21 cellular contexts compared by ENCODE assay signal in the genomic region with DNA sequence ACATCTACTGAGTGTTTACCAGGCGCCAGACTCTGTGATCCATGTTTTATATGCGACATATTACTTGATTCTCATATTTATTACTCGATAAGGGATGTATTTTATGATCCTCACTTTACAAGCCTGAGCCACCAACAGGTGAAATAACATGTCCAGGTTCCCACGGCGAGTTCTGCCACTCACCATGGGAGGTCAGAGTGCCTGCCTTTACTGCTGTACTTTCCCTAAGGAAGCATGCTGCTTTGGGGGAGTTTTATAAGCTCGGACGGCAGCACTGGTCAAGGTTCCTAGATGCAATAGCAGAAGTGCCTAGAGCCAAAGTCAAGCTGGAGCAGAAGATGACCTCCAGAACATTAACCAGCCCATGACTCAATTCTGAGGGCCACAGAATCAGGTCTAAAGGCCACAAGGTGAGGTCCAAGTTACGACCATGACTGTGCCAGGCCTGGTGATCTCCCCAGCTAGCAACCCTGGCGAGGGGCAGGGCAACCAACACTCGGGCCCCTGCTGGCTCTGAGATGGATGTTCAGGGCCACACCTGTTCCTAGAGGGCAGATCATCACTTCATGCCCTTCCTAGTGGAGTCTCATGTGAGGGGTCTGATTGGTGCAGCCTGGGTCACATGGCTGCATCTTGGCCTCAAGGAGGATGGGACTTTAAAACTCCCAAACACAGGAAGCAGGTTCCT. TPM values are rescaled to one million over a fixed set of nuclear protein-coding genes. Genes with fewer than 3 reads are reported as not detected.
DNase-seq lines count a peak whose midpoint lies in the region; ATAC-seq and TF ChIP-seq lines count a peak whose summit lies in the region.
"Had no signal": no experiment of that assay in that cellular context is flagged by ENCODE, and none has a peak within 500 bp of the region (broad histone marks: within the 10 kb centered on the region; RNA-seq: fewer than 3 reads in every experiment).

No MANE protein-coding gene starts in this region.

- no peak overlapping the region for H2AFZ ChIP-seq in neuronal stem cell (ENCODE audit: low read length)
- H2AFZ ChIP-seq: GM23338 had no signal

- WGBS in body of pancreas, 2 donors: 47 to 51% methylated on average over 10 of the region's 10 CpGs
- no CpG with 5 or more reads among the region's 10 CpGs for WGBS in neuronal stem cell (ENCODE audit: extremely low coverage in 2 of 2, insufficient read length in 2 of 2, insufficient replicate concordance in 1 of 2), 2 donors
- WGBS in suprapubic skin: 90% methylated on average over 9 of the region's 10 CpGs

- H3K18ac ChIP-seq in neuronal stem cell (ENCODE audit: low read length): no peak overlapping the region

- peaks cover 9% of the 10 kb centered on the region for H3K36me3 Mint-ChIP-seq in activated T-cell treated with anti-CD3 and anti-CD28 coated beads, Interleukin-2, amount 50 U/mL, for 4 hours (ENCODE audit: insufficient read depth)
- peaks cover 27% of the 10 kb centered on the region for H3K36me3 Mint-ChIP-seq in activated T-cell treated with anti-CD3 and anti-CD28 coated beads, Interleukin-2, amount 50 U/mL, for 24 hours (ENCODE audit: low read depth)
- peaks cover under 1% of the 10 kb centered on the region for H3K36me3 Mint-ChIP-seq in activated CD8-positive, alpha-beta T cell treated with anti-CD3 and anti-CD28 coated beads for 36 hours (ENCODE audit: low read depth)
- peaks cover 0 to 15% (median 4%) of the 10 kb centered on the region in 3 donors for H3K36me3 Mint-ChIP-seq in naive thymus-derived CD8-positive, alpha-beta T cell

- H3K79me1 ChIP-seq in neuronal stem cell (ENCODE audit: low read depth, low read length): no peaks in the 10 kb centered on the region

- no peaks in the 10 kb centered on the region for H3K9me3 Mint-ChIP-seq in activated T-cell treated with anti-CD3 and anti-CD28 coated beads, Interleukin-2, amount 50 U/mL, for 4 hours
- no peaks in the 10 kb centered on the region for H3K9me3 Mint-ChIP-seq in activated T-cell treated with anti-CD3 and anti-CD28 coated beads, Interleukin-2, amount 50 U/mL, for 24 hours
- H3K9me3 Mint-ChIP-seq in activated CD8-positive, alpha-beta T cell treated with anti-CD3 and anti-CD28 coated beads for 36 hours: no peaks in the 10 kb centered on the region
- no peaks in the 10 kb centered on the region for H3K9me3 Mint-ChIP-seq in naive thymus-derived CD8-positive, alpha-beta T cell
- H3K9me3 Mint-ChIP-seq: CD8-positive, alpha-beta T cell; GM23338 had no signal

- H2BK12ac ChIP-seq in neuronal stem cell (ENCODE audit: low read length): no peak overlapping the region

- peaks cover 18% of the 10 kb centered on the region for H3K4me1 ChIP-seq in body of pancreas
- no peaks in the 10 kb centered on the region for H3K4me1 ChIP-seq in neuronal stem cell (ENCODE audit: control insufficient read depth in 2 of 2, insufficient read depth in 1 of 2, low read depth in 1 of 2, low read length in 2 of 2)
- H3K4me1 ChIP-seq in suprapubic skin: peaks cover 11% of the 10 kb centered on the region

- H3K4ac ChIP-seq in neuronal stem cell (ENCODE audit: low read length): no peak overlapping the region

- H3K27ac ChIP-seq in body of pancreas: no peak overlapping the region
- H3K27ac ChIP-seq in neuronal stem cell (replicated peaks; ENCODE audit: low read length): no peak overlapping the region
- H3K27ac ChIP-seq in suprapubic skin: no peak overlapping the region
- H3K27ac ChIP-seq: BLaER1 had no signal

- intact Hi-C loops in body of pancreas (cut with DNase I): no loop called here
- intact Hi-C loops in activated CD8-positive, alpha-beta T cell treated with anti-CD3 and anti-CD28 coated beads for 36 hours (cut with micrococcal nuclease): no loop called here

- no peaks in the 10 kb centered on the region for H3K36me3 ChIP-seq in body of pancreas (replicated peaks in 1 of 2; ENCODE audit: insufficient read depth in 1 of 2, low read depth in 2 of 2)
- H3K36me3 ChIP-seq in neuronal stem cell (replicated peaks in 1 of 2; ENCODE audit: control insufficient read depth in 2 of 2, insufficient read depth in 2 of 2, low read length in 2 of 2): peaks cover 26 to 63% of the 10 kb centered on the region in 2 donors
- peaks cover 16% of the 10 kb centered on the region for H3K36me3 ChIP-seq in suprapubic skin

- H3K27me3 Mint-ChIP-seq in activated T-cell treated with anti-CD3 and anti-CD28 coated beads, Interleukin-2, amount 50 U/mL, for 4 hours (ENCODE audit: low read depth): no peaks in the 10 kb centered on the region
- no peaks in the 10 kb centered on the region for H3K27me3 Mint-ChIP-seq in activated T-cell treated with anti-CD3 and anti-CD28 coated beads, Interleukin-2, amount 50 U/mL, for 24 hours
- no peaks in the 10 kb centered on the region for H3K27me3 Mint-ChIP-seq in activated CD8-positive, alpha-beta T cell treated with anti-CD3 and anti-CD28 coated beads for 36 hours
- no peaks in the 10 kb centered on the region for H3K27me3 Mint-ChIP-seq in naive thymus-derived CD8-positive, alpha-beta T cell

- H3K4me3 ChIP-seq in body of pancreas (no peak overlapping the region), neuronal stem cell (ENCODE audit: low read length in 2 of 2) (no peak overlapping the region), suprapubic skin (no peak overlapping the region)
- H3K4me3 ChIP-seq: BLaER1, GM12878, GM23338 had no signal

- peak; percentile 2 for DNase-seq in activated T-cell treated with anti-CD3 and anti-CD28 coated beads, Interleukin-2, amount 50 U/mL, for 4 hours
- DNase-seq in activated T-cell treated with anti-CD3 and anti-CD28 coated beads, Interleukin-2, amount 50 U/mL, for 24 hours: no peak
- peak in 3 of 4 donors; percentile 17 to 58 (median 49) for DNase-seq in body of pancreas
- no peak for DNase-seq in neuronal stem cell (ENCODE audit: low spot score)
- DNase-seq in suprapubic skin (ENCODE audit: low spot score in 2 of 2): peak; percentile 31 to 71
- no peak for DNase-seq in activated CD8-positive, alpha-beta T cell treated with anti-CD3 and anti-CD28 coated beads for 36 hours
- no peak for DNase-seq in naive thymus-derived CD8-positive, alpha-beta T cell
- DNase-seq in SHP77 treated with DMSO at 0.1 percent for 48 hours (lab: John Stamatoyannopoulos, UW): no peak
- DNase-seq: 8988T; CD8-positive, alpha-beta T cell; DND-41; GDM1; NCI-H1436; NCI-H2171 treated with DMSO at 0.1 percent for 48 hours; NCI-H446 treated with DMSO at 0.1 percent for 48 hours; NCI-H748 treated with DMSO at 0.1 percent for 48 hours; OCI-M1; RPMI8226 had no signal

- no peak overlapping the region for H4K91ac ChIP-seq in neuronal stem cell (ENCODE audit: low read depth, low read length, poor library complexity)

- H2BK15ac ChIP-seq in neuronal stem cell (ENCODE audit: low read length): no peak overlapping the region

- H3K27me3 ChIP-seq in body of pancreas (no peaks in the 10 kb centered on the region), neuronal stem cell (ENCODE audit: control insufficient read depth in 3 of 3, insufficient read depth in 3 of 3, low read depth in 1 of 3, low read length in 3 of 3) (no peaks in the 10 kb centered on the region), suprapubic skin (no peaks in the 10 kb centered on the region)
- H3K27me3 ChIP-seq: BLaER1 had no signal

- peak overlapping the region; percentile 6 for H3K14ac ChIP-seq in neuronal stem cell (ENCODE audit: low read length)

- no peak overlapping the region for H3K9ac ChIP-seq in neuronal stem cell (ENCODE audit: low read depth, low read length, poor library complexity)
- H3K9ac ChIP-seq: BLaER1 had no signal

- H2AK5ac ChIP-seq in neuronal stem cell (ENCODE audit: low read depth, low read length): no peak overlapping the region

- no peak overlapping the region for H3K4me3 Mint-ChIP-seq in activated T-cell treated with anti-CD3 and anti-CD28 coated beads, Interleukin-2, amount 50 U/mL, for 4 hours
- H3K4me3 Mint-ChIP-seq in activated T-cell treated with anti-CD3 and anti-CD28 coated beads, Interleukin-2, amount 50 U/mL, for 24 hours: no peak overlapping the region
- H3K4me3 Mint-ChIP-seq in activated CD8-positive, alpha-beta T cell treated with anti-CD3 and anti-CD28 coated beads for 36 hours: no peak overlapping the region
- H3K4me3 Mint-ChIP-seq in naive thymus-derived CD8-positive, alpha-beta T cell: no peak overlapping the region
- H3K4me3 Mint-ChIP-seq: CD8-positive, alpha-beta T cell; GM23338 had no signal

- no peak overlapping the region for H2BK120ac ChIP-seq in neuronal stem cell (ENCODE audit: low read depth, low read length)

- POLR2A ChIA-PET in activated CD8-positive, alpha-beta T cell treated with anti-CD3 and anti-CD28 coated beads for 36 hours (lab: Charles Lee): no interaction called here
- POLR2A ChIA-PET in naive thymus-derived CD8-positive, alpha-beta T cell (lab: Charles Lee): no interaction called here

- no peak for TF ChIP-seq CTCF in body of pancreas (IDR thresholded peaks at IDR 0.05)
- TF ChIP-seq CTCF in suprapubic skin (IDR thresholded peaks at IDR 0.05): no peak
- no peak for TF ChIP-seq CTCF in activated CD8-positive, alpha-beta T cell treated with anti-CD3 and anti-CD28 coated beads for 36 hours (IDR thresholded peaks at IDR 0.05)

- TF ChIP-seq EP300 in suprapubic skin (IDR thresholded peaks at IDR 0.05): no peak

- no peak overlapping the region for H2BK5ac ChIP-seq in neuronal stem cell (ENCODE audit: low read length)

- no peak for ATAC-seq in activated T-cell treated with anti-CD3 and anti-CD28 coated beads, Interleukin-2, amount 50 U/mL, for 4 hours
- ATAC-seq in body of pancreas: no peak
- ATAC-seq in activated CD8-positive, alpha-beta T cell treated with anti-CD3 and anti-CD28 coated beads for 36 hours: no peak
- ATAC-seq in naive thymus-derived CD8-positive, alpha-beta T cell: no peak
- ATAC-seq: CD8-positive, alpha-beta T cell; GM12878; GM23338 had no signal

- TF ChIP-seq POLR2A in body of pancreas (IDR thresholded peaks at IDR 0.05): no peak
- TF ChIP-seq POLR2A in suprapubic skin (IDR thresholded peaks at IDR 0.05): no peak

- H3K4me1 Mint-ChIP-seq in activated T-cell treated with anti-CD3 and anti-CD28 coated beads, Interleukin-2, amount 50 U/mL, for 4 hours (ENCODE audit: low read depth): no peaks in the 10 kb centered on the region
- H3K4me1 Mint-ChIP-seq in activated T-cell treated with anti-CD3 and anti-CD28 coated beads, Interleukin-2, amount 50 U/mL, for 24 hours (ENCODE audit: low read depth): peaks cover 5% of the 10 kb centered on the region
- peaks cover 3% of the 10 kb centered on the region for H3K4me1 Mint-ChIP-seq in activated CD8-positive, alpha-beta T cell treated with anti-CD3 and anti-CD28 coated beads for 36 hours (ENCODE audit: low read depth)
- H3K4me1 Mint-ChIP-seq in naive thymus-derived CD8-positive, alpha-beta T cell: peaks cover 0 to 9% (median 3%) of the 10 kb centered on the region in 4 donors

- no peak overlapping the region for H4K8ac ChIP-seq in neuronal stem cell (ENCODE audit: low read depth, low read length)

- H3K9me3 ChIP-seq in body of pancreas (no peaks in the 10 kb centered on the region), neuronal stem cell (replicated peaks in 1 of 2; ENCODE audit: control insufficient read depth in 2 of 2, insufficient read depth in 1 of 2, low read depth in 1 of 2, low read length in 2 of 2) (no peaks in the 10 kb centered on the region), suprapubic skin (no peaks in the 10 kb centered on the region)

- no peak overlapping the region for H3K23ac ChIP-seq in neuronal stem cell (ENCODE audit: low read depth, low read length, poor library complexity)

- no peak overlapping the region for H3K27ac Mint-ChIP-seq in activated T-cell treated with anti-CD3 and anti-CD28 coated beads, Interleukin-2, amount 50 U/mL, for 24 hours
- no peak overlapping the region for H3K27ac Mint-ChIP-seq in activated CD8-positive, alpha-beta T cell treated with anti-CD3 and anti-CD28 coated beads for 36 hours
- H3K27ac Mint-ChIP-seq in naive thymus-derived CD8-positive, alpha-beta T cell: no peak overlapping the region
- H3K27ac Mint-ChIP-seq: CD8-positive, alpha-beta T cell; GM23338 had no signal

- CTCF ChIA-PET in activated CD8-positive, alpha-beta T cell treated with anti-CD3 and anti-CD28 coated beads for 36 hours (lab: Charles Lee): interaction anchor here (0.9 to 2.1 kb wide), 2 partner anchors 15 to 95 kb away, joined by 3 to 8 read pairs; a partner anchor contains a TSS

- no peak overlapping the region for H3K4me2 ChIP-seq in neuronal stem cell (ENCODE audit: insufficient read depth, low read length, poor library complexity, severe bottlenecking)
- H3K4me2 ChIP-seq: BLaER1, GM23338 had no signal

RNA-seq across cellular contexts. Expression of a gene that starts 14.2 kb away (rescaled TPM):
- total RNA-seq in activated T-cell treated with anti-CD3 and anti-CD28 coated beads, Interleukin-2, amount 50 U/mL, for 4 hours: 10 to 100 TPM; 19.5 to 25.5 (median 25.2) TPM
- total RNA-seq in body of pancreas: 10 to 100 TPM in 1 of 2 donors, 1 to 10 TPM in 1; 7.6 to 15.8 TPM
- polyA plus RNA-seq in neuronal stem cell (2013, experiment 1 of 2): 57.3 TPM
- 56.3 TPM for polyA plus RNA-seq in neuronal stem cell (2013, experiment 2 of 2)
- 10 to 100 TPM in 2 of 4 donors, 1 to 10 TPM in 2; 8.2 to 29.0 (median 17.7) TPM for total RNA-seq in suprapubic skin
- 10 to 100 TPM; 20.0 to 21.9 TPM for total RNA-seq in activated CD8-positive, alpha-beta T cell treated with anti-CD3 and anti-CD28 coated beads for 36 hours
- total RNA-seq in naive thymus-derived CD8-positive, alpha-beta T cell: 10 to 100 TPM; 29.0 to 30.3 TPM
- polyA plus RNA-seq in naive thymus-derived CD8-positive, alpha-beta T cell: 1 to 10 TPM; 8.1 to 10.0 (median 9.1) TPM

RNA-seq across cellular contexts. Expression of a gene that starts 55.1 kb away (rescaled TPM):
- not detected for total RNA-seq in activated T-cell treated with anti-CD3 and anti-CD28 coated beads, Interleukin-2, amount 50 U/mL, for 4 hours
- not detected for total RNA-seq in body of pancreas
- 7.0 TPM for polyA plus RNA-seq in neuronal stem cell (2013, experiment 1 of 2)
- 5.6 TPM for polyA plus RNA-seq in neuronal stem cell (2013, experiment 2 of 2)
- total RNA-seq in suprapubic skin: not detected
- not detected for total RNA-seq in activated CD8-positive, alpha-beta T cell treated with anti-CD3 and anti-CD28 coated beads for 36 hours
- total RNA-seq in naive thymus-derived CD8-positive, alpha-beta T cell: not detected
- not detected for polyA plus RNA-seq in naive thymus-derived CD8-positive, alpha-beta T cell
- total RNA-seq: CD8-positive, alpha-beta T cell; GM12878; GM23338 had no signal
- polyA plus RNA-seq: GM12878 had no signal

RNA-seq across cellular contexts. Expression of a gene that starts 58.1 kb away (rescaled TPM):
- total RNA-seq in activated T-cell treated with anti-CD3 and anti-CD28 coated beads, Interleukin-2, amount 50 U/mL, for 4 hours: not detected
- not detected for total RNA-seq in body of pancreas
- polyA plus RNA-seq in neuronal stem cell (2013, experiment 1 of 2): not detected
- polyA plus RNA-seq in neuronal stem cell (2013, experiment 2 of 2): not detected
- total RNA-seq in suprapubic skin: not detected
- total RNA-seq in activated CD8-positive, alpha-beta T cell treated with anti-CD3 and anti-CD28 coated beads for 36 hours: not detected
- not detected for total RNA-seq in naive thymus-derived CD8-positive, alpha-beta T cell
- polyA plus RNA-seq in naive thymus-derived CD8-positive, alpha-beta T cell: not detected
- total RNA-seq: CD8-positive, alpha-beta T cell; GM12878; GM23338 had no signal
- polyA plus RNA-seq: GM12878, GM23338 had no signal

Comparison
In these comparisons a context has a peak if more than half of its experiments do, and no peak if none do; other contexts are left out.
1. DNase-seq: peak in activated T-cell treated with anti-CD3 and anti-CD28 coated beads, Interleukin-2, amount 50 U/mL, for 4 hours (single experiment), body of pancreas (3 of 4) and suprapubic skin (2 of 2); none in activated T-cell treated with anti-CD3 and anti-CD28 coated beads, Interleukin-2, amount 50 U/mL, for 24 hours (single experiment), neuronal stem cell (single experiment), activated CD8-positive, alpha-beta T cell treated with anti-CD3 and anti-CD28 coated beads for 36 hours (single experiment), naive thymus-derived CD8-positive, alpha-beta T cell (0 of 10) and SHP77 treated with DMSO at 0.1 percent for 48 hours (single experiment).